1 cellular context compared by ENCODE assay signal in the genomic region with DNA sequence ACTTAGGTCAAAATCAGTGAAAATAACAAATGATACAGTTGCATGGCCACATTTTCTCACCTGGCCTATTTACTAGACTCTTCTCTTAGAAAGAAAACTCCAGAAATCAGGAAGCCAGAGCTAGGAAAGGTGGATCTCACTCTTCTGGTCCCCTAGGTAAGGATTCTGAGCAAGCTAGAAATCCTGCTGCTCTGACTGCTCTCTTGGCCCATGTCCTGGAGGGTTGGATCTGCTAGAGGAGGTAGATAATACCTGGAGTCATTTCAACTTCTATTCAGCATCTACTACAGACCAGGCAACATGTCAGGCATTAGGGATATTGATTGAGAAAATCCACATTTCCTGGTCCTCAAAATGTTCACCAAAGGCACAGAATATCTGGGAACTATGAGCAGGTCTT.
TF ChIP-seq lines count a peak whose summit lies in the region.

No MANE protein-coding gene starts in this region.

TF ChIP-seq in WTC11, 78 proteins besides CTCF, POLR2A, EP300 and RAD21 (continued from another document):
- TF ChIP-seq TEAD4 (CRISPR knock-in tag; IDR thresholded peaks at IDR 0.05), result no peak
- TF ChIP-seq, protein P1, sequence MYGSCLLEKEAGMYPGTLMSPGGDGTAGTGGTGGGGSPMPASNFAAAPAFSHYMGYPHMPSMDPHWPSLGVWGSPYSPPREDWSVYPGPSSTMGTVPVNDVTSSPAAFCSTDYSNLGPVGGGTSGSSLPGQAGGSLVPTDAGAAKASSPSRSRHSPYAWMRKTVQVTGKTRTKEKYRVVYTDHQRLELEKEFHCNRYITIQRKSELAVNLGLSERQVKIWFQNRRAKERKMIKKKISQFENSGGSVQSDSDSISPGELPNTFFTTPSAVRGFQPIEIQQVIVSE (CRISPR knock-in tag; IDR thresholded peaks at IDR 0.05; ENCODE audit: borderline replicate concordance), result no peak
